Comparison of ENCODE assay signal across 8 cellular contexts in genomic region chrX:53093748-53094583, GRCh38. TPM values are rescaled to one million over a fixed set of nuclear protein-coding genes. Genes with fewer than 3 reads are reported as not detected.
DNase-seq lines count a peak whose midpoint lies in the region; ATAC-seq and TF ChIP-seq lines count a peak whose summit lies in the region.

KANTR (plus strand) TSS chrX:53094142; CDS start chrX:53124273, 30,131 bp downstream.

- TF ChIP-seq CTCF in sigmoid colon (IDR thresholded peaks at IDR 0.05), result no peak

- no peak for TF ChIP-seq EP300 in sigmoid colon (IDR thresholded peaks at IDR 0.05)

- H3K27ac ChIP-seq in iPS DF 6.9 (ENCODE audit: low read length) (no peak within 1 kb of the TSS), sigmoid colon (peak within 1 kb of the TSS; percentile 85 to 94 (median 88))

- ATAC-seq in GM18520 (IDR thresholded peaks at IDR 0.05; ENCODE audit: unreplicated experiment) (peak; percentile 72), HG03060 (IDR thresholded peaks at IDR 0.05; ENCODE audit: low read depth, unreplicated experiment) (peak; percentile 79)

- H3K36me3 ChIP-seq in iPS DF 6.9 (ENCODE audit: control insufficient read depth, insufficient read depth, low read length) (no peaks in the 10 kb centered on the region), sigmoid colon (no peaks in the 10 kb centered on the region)

- intact Hi-C loops in sigmoid colon (cut with DNase I), result no loop called here

- DNase-seq in 8988T, result peak; percentile 68
- DNase-seq in NCI-H2107 (lab: John Stamatoyannopoulos, UW), result peak; percentile 97
- DNase-seq in UCSD-AML1 (lab: John Stamatoyannopoulos, UW; ENCODE audit: unreplicated experiment), result peak; percentile 81
- peak; percentile 77 for DNase-seq in brain pericyte (ENCODE audit: low read depth, low spot score)
- DNase-seq in iPS DF 6.9 (ENCODE audit: low read depth, low spot score), result no peak
- DNase-seq in sigmoid colon, result peak; percentile 95

- peak in 1 of 2 donors; percentile 61 for TF ChIP-seq POLR2A in sigmoid colon (IDR thresholded peaks at IDR 0.05)

- H3K4me3 ChIP-seq in iPS DF 6.9 (ENCODE audit: low read length) (peak within 1 kb of the TSS; percentile 98; the same call in 1 of the 2 replicates), sigmoid colon (peak within 1 kb of the TSS; percentile 55 to 65 (median 62))

- H3K4me1 ChIP-seq in iPS DF 6.9 (ENCODE audit: control insufficient read depth, insufficient read depth, low read length) (no peaks in the 10 kb centered on the region; the same call in 1 of the 2 replicates), sigmoid colon (peaks cover 0 to 12% (median 5%) of the 10 kb centered on the region in 4 donors)

- no CpG with 5 or more reads among the region's 67 CpGs for WGBS in iPS DF 6.9 (ENCODE audit: insufficient coverage, insufficient read length)
- 1% methylated on average over 67 of the region's 67 CpGs for WGBS in sigmoid colon, 2 donors

- H3K27me3 ChIP-seq in iPS DF 6.9 (ENCODE audit: control insufficient read depth, insufficient read depth, low read length), result no peaks in the 10 kb centered on the region
- no peaks in the 10 kb centered on the region for H3K27me3 ChIP-seq in sigmoid colon

- no peaks in the 10 kb centered on the region for H3K9me3 ChIP-seq in iPS DF 6.9 (ENCODE audit: control insufficient read depth, insufficient read depth, low read length)
- no peaks in the 10 kb centered on the region for H3K9me3 ChIP-seq in sigmoid colon

RNA-seq across cellular contexts. Expression of gene KANTR, which starts in this region (rescaled TPM):
- 10 to 100 TPM; 15.7 to 26.6 (median 15.9) TPM for total RNA-seq in sigmoid colon
- polyA plus RNA-seq in sigmoid colon, result 1 to 10 TPM in 1 of 3 donors, under 1 TPM in 2; 0.46 to 6.0 (median 0.60) TPM
